24 cellular contexts compared by ENCODE assay signal in the genomic region with DNA sequence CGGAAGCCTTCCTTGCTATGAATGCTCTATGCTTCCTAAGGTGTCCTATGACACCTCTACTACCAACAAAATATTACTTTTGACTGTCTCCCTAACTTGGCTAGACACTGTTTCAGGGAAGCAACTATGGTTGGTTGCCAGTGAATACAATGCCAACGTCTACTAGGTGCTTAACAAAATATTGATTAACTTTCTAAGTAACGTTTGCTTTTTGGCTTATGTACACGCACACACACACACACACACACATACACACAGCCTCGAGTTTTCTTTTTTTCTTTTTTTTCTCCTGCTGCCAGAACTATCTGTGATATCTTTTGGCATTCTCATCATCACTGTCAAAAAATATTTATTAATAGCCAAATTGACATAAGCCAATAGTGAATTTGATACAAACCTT.
"Had no signal": no experiment of that assay in that cellular context is flagged by ENCODE, and none has a peak within 500 bp of the region (broad histone marks: within the 10 kb centered on the region; RNA-seq: fewer than 3 reads in every experiment).

No MANE protein-coding gene starts in this region.

- H3K9me3 Mint-ChIP-seq: nephron progenitor cell, type B pancreatic cell had no signal

- H3K27ac ChIP-seq: esophagus muscularis mucosa, foreskin keratinocyte, heart right ventricle, left ventricle myocardium inferior, neutrophil, skin epidermis, uterus had no signal

- H3K4me1 ChIP-seq: esophagus muscularis mucosa, left ventricle myocardium inferior, uterus had no signal

- H3K4me3 Mint-ChIP-seq: activated T-cell treated with anti-CD3 and anti-CD28 coated beads, Interleukin-2, amount 50 U/mL, for 72 hours; central memory CD8-positive, alpha-beta T cell; naive B cell; nephron progenitor cell; type B pancreatic cell had no signal

- H3K4me3 ChIP-seq: esophagus muscularis mucosa, heart right ventricle, left ventricle myocardium inferior, skin epidermis, uterus had no signal

- H3K9me3 ChIP-seq: esophagus muscularis mucosa, left ventricle myocardium inferior, neutrophil, uterus had no signal

- H3K27me3 ChIP-seq: esophagus muscularis mucosa, foreskin keratinocyte, heart right ventricle, neutrophil, uterus had no signal

- DNase-seq: activated CD4-positive, alpha-beta T cell treated with anti-CD3 and anti-CD28 coated beads for 4 hours; activated CD4-positive, alpha-beta T cell treated with anti-CD3 and anti-CD28 coated beads, Interleukin-2, amount 50 U/mL, for 4 hours; activated naive CD4-positive, alpha-beta T cell; activated T-cell treated with anti-CD3 and anti-CD28 coated beads for 4 hours; activated T-cell treated with anti-CD3 and anti-CD28 coated beads, Interleukin-2, amount 50 U/mL, for 72 hours; dermis blood vessel endothelial cell; effector CD4-positive, alpha-beta T cell; heart right ventricle; left ventricle myocardium inferior; naive B cell; nephron progenitor cell; stimulated activated CD4-positive, alpha-beta T cell treated with anti-CD3 and anti-CD28 coated beads, Interleukin-12 subunit alpha, Interleukin-12 subunit beta, amount 100 ng/mL, for 4 hours; stimulated activated CD4-positive, alpha-beta T cell treated with anti-CD3 and anti-CD28 coated beads, Interleukin-4, amount 100 ng/mL, for 1 hour; stimulated activated naive CD8-positive, alpha-beta T cell treated with anti-CD3 and anti-CD28 coated beads, Interleukin-15, Interleukin-2, amounts not matched to agents 100 U/mL and 50 U/mL, for 24 hours; uterus had no signal

- ATAC-seq: activated naive CD4-positive, alpha-beta T cell treated with anti-CD3 and anti-CD28 coated beads, Interleukin-2, amount 50 U/mL, for 72 hours; activated T-cell treated with anti-CD3 and anti-CD28 coated beads, Interleukin-2, amount 50 U/mL, for 72 hours; foreskin keratinocyte; heart right ventricle; sciatic nerve; stimulated activated naive CD8-positive, alpha-beta T cell treated with anti-CD3 and anti-CD28 coated beads, Interleukin-15, Interleukin-2, amounts not matched to agents 100 U/mL and 50 U/mL, for 24 hours had no signal

- H3K36me3 ChIP-seq: esophagus muscularis mucosa, heart right ventricle, left ventricle myocardium inferior, neutrophil, uterus had no signal

- H3K27ac Mint-ChIP-seq: activated naive CD4-positive, alpha-beta T cell treated with anti-CD3 and anti-CD28 coated beads, Interleukin-2, amount 50 U/mL, for 72 hours; activated T-cell treated with anti-CD3 and anti-CD28 coated beads, Interleukin-2, amount 50 U/mL, for 72 hours; naive B cell; nephron progenitor cell; progenitor cell of endocrine pancreas; type B pancreatic cell had no signal

- H3K4me1 Mint-ChIP-seq: central memory CD8-positive, alpha-beta T cell; naive B cell had no signal

- H3K36me3 Mint-ChIP-seq: activated naive CD4-positive, alpha-beta T cell treated with anti-CD3 and anti-CD28 coated beads, Interleukin-2, amount 50 U/mL, for 72 hours; naive B cell; type B pancreatic cell had no signal

- H3K27me3 Mint-ChIP-seq: central memory CD8-positive, alpha-beta T cell; naive B cell; progenitor cell of endocrine pancreas; type B pancreatic cell had no signal
